ENCODE assay signal across 17 cellular contexts in genomic region chr16:56708821-56709685, GRCh38. TPM values are rescaled to one million over a fixed set of nuclear protein-coding genes. Genes with fewer than 3 reads are reported as not detected.
DNase-seq lines count a peak whose midpoint lies in the region; ATAC-seq and TF ChIP-seq lines count a peak whose summit lies in the region.
"Had no signal": no experiment of that assay in that cellular context is flagged by ENCODE, and none has a peak within 500 bp of the region (broad histone marks: within the 10 kb centered on the region; RNA-seq: fewer than 3 reads in every experiment).

No MANE protein-coding gene starts in this region.

- H3K36me3 Mint-ChIP-seq in CD4-positive, CD25-positive, alpha-beta regulatory T cell = peaks cover 5% of the 10 kb centered on the region
- H3K36me3 Mint-ChIP-seq in activated CD8-positive, alpha-beta T cell treated with anti-CD3 and anti-CD28 coated beads, Interleukin-2, amount 10 ng/mL, durations not matched to agents 7 days and 5 days (ENCODE audit: low read depth) = peaks cover 8% of the 10 kb centered on the region
- H3K36me3 Mint-ChIP-seq: brain, type B pancreatic cell had no signal

- H3K27me3 Mint-ChIP-seq in CD4-positive, CD25-positive, alpha-beta regulatory T cell = no peaks in the 10 kb centered on the region
- H3K27me3 Mint-ChIP-seq in activated CD8-positive, alpha-beta T cell treated with anti-CD3 and anti-CD28 coated beads, Interleukin-2, amount 10 ng/mL, durations not matched to agents 7 days and 5 days (ENCODE audit: low read depth) = no peaks in the 10 kb centered on the region

- H3K27me3 ChIP-seq in CD4-positive, CD25-positive, alpha-beta regulatory T cell (ENCODE audit: control insufficient read depth, insufficient read depth, low read length) = no peaks in the 10 kb centered on the region
- H3K27me3 ChIP-seq in DND-41 (ENCODE audit: insufficient read depth, low read length, poor library complexity) (no peaks in the 10 kb centered on the region), mesendoderm (ENCODE audit: insufficient read depth, low read length, poor library complexity) (no peaks in the 10 kb centered on the region)
- H3K27me3 ChIP-seq: right atrium auricular region had no signal

- no peak overlapping the region for H2BK5ac ChIP-seq in mesendoderm (ENCODE audit: low read length)

- H3K18ac ChIP-seq in mesendoderm (ENCODE audit: low read length) = no peak overlapping the region

- peak overlapping the region; percentile 64 for H2AFZ ChIP-seq in DND-41 (ENCODE audit: low read depth, low read length)

- peak; percentile 12 for TF ChIP-seq CTCF in DND-41 (IDR thresholded peaks at IDR 0.05; ENCODE audit: borderline replicate concordance, extremely low read depth, low read length, poor library complexity, severe bottlenecking)
- no peak for TF ChIP-seq CTCF in epithelial cell of esophagus (IDR thresholded peaks at IDR 0.05; ENCODE audit: insufficient read depth, low read depth, low read length, missing control alignments)

- no peak overlapping the region for H2BK15ac ChIP-seq in mesendoderm (replicated peaks; ENCODE audit: low read depth)

- no peaks in the 10 kb centered on the region for H3K9me3 ChIP-seq in CD4-positive, CD25-positive, alpha-beta regulatory T cell (ENCODE audit: control insufficient read depth in 2 of 2, low read length in 2 of 2)
- H3K9me3 ChIP-seq in DND-41 (ENCODE audit: insufficient read depth, low read length, severe bottlenecking) = no peaks in the 10 kb centered on the region
- H3K9me3 ChIP-seq: right atrium auricular region had no signal

- ATAC-seq in CD4-positive, CD25-positive, alpha-beta regulatory T cell (ENCODE audit: low read depth in 2 of 2) = peak in 1 of 2 donors; percentile 42
- ATAC-seq in DND-41 (ENCODE audit: insufficient read depth, low read depth) (peak; percentile 83), Right ventricle myocardium inferior (no peak), left lobe of liver (no peak)
- ATAC-seq in activated CD8-positive, alpha-beta T cell treated with anti-CD3 and anti-CD28 coated beads, Interleukin-2, amount 10 ng/mL, durations not matched to agents 7 days and 5 days = peak; percentile 52

- H4K5ac ChIP-seq in mesendoderm (ENCODE audit: low read length) = no peak overlapping the region

- H3K4me1 ChIP-seq in CD4-positive, CD25-positive, alpha-beta regulatory T cell (ENCODE audit: control insufficient read depth, insufficient read depth, low read length, poor library complexity, severe bottlenecking) = peaks cover 19% of the 10 kb centered on the region
- H3K4me1 ChIP-seq in DND-41 (ENCODE audit: insufficient read depth, low read length) = peaks cover 41% of the 10 kb centered on the region
- H3K4me1 ChIP-seq in mesendoderm (ENCODE audit: control insufficient read depth, low read depth, low read length) = no peaks in the 10 kb centered on the region
- H3K4me1 ChIP-seq: right atrium auricular region had no signal

- no peaks in the 10 kb centered on the region for H3K9me3 Mint-ChIP-seq in CD4-positive, CD25-positive, alpha-beta regulatory T cell
- H3K9me3 Mint-ChIP-seq in activated CD8-positive, alpha-beta T cell treated with anti-CD3 and anti-CD28 coated beads, Interleukin-2, amount 10 ng/mL, durations not matched to agents 7 days and 5 days (ENCODE audit: insufficient read depth) = no peaks in the 10 kb centered on the region
- H3K9me3 Mint-ChIP-seq: brain, type B pancreatic cell had no signal

- H2AK5ac ChIP-seq in mesendoderm (ENCODE audit: low read length) = no peak overlapping the region

- peaks cover 0 to 53% (median 26%) of the 10 kb centered on the region in 4 donors for H3K4me1 Mint-ChIP-seq in CD4-positive, CD25-positive, alpha-beta regulatory T cell
- H3K4me1 Mint-ChIP-seq in activated CD8-positive, alpha-beta T cell treated with anti-CD3 and anti-CD28 coated beads, Interleukin-2, amount 10 ng/mL, durations not matched to agents 7 days and 5 days (ENCODE audit: low read depth) = peaks cover 41% of the 10 kb centered on the region
- H3K4me1 Mint-ChIP-seq: brain, nephron progenitor cell had no signal

- CTCF ChIA-PET in activated CD8-positive, alpha-beta T cell treated with anti-CD3 and anti-CD28 coated beads, Interleukin-2, amount 10 ng/mL, durations not matched to agents 7 days and 5 days (lab: Charles Lee) = interaction anchor here (0.7 to 5.4 kb wide), 19 partner anchors 8 to 243 kb away, joined by 3 to 36 read pairs (median 4); partner anchors contain the start of gene MT1X

- H3K4me2 ChIP-seq in DND-41 (ENCODE audit: insufficient read depth, low read length) (peak overlapping the region; percentile 74), mesendoderm (ENCODE audit: low read length) (no peak overlapping the region)

- intact Hi-C loops in Right ventricle myocardium inferior (cut with DNase I) = no loop called here

- H3K79me1 ChIP-seq in mesendoderm (ENCODE audit: low read length) = no peaks in the 10 kb centered on the region

- peak overlapping the region; percentile 69 for H3K9ac ChIP-seq in DND-41 (ENCODE audit: low read depth, low read length)
- H3K9ac ChIP-seq in mesendoderm (ENCODE audit: low read length) = no peak overlapping the region

- no peaks in the 10 kb centered on the region for H3K36me3 ChIP-seq in CD4-positive, CD25-positive, alpha-beta regulatory T cell (ENCODE audit: control insufficient read depth, insufficient read depth, low read length)
- no peaks in the 10 kb centered on the region for H3K36me3 ChIP-seq in DND-41 (ENCODE audit: insufficient read depth, low read length)
- H3K36me3 ChIP-seq in mesendoderm (ENCODE audit: control insufficient read depth, insufficient read depth, low read length) = no peaks in the 10 kb centered on the region
- H3K36me3 ChIP-seq: right atrium auricular region had no signal

- H3K79me2 ChIP-seq in DND-41 (ENCODE audit: insufficient read depth, low read length) (peaks cover 8% of the 10 kb centered on the region; the same call in 1 of the 2 replicates), mesendoderm (ENCODE audit: control insufficient read depth, insufficient read depth, low read length) (no peaks in the 10 kb centered on the region)

- H3K4ac ChIP-seq in mesendoderm (ENCODE audit: low read depth, low read length) = no peak overlapping the region

- no peaks in the 10 kb centered on the region for H4K20me1 ChIP-seq in DND-41 (ENCODE audit: insufficient read depth, low read length)

- no peak overlapping the region for H4K8ac ChIP-seq in mesendoderm (ENCODE audit: low read depth, low read length)

- peak overlapping the region; percentile 73 to 94 (median 90) for H3K4me3 Mint-ChIP-seq in CD4-positive, CD25-positive, alpha-beta regulatory T cell
- H3K4me3 Mint-ChIP-seq in activated CD8-positive, alpha-beta T cell treated with anti-CD3 and anti-CD28 coated beads, Interleukin-2, amount 10 ng/mL, durations not matched to agents 7 days and 5 days = peak overlapping the region; percentile 80
- H3K4me3 Mint-ChIP-seq: brain, nephron progenitor cell, type B pancreatic cell had no signal

- POLR2A ChIA-PET in activated CD8-positive, alpha-beta T cell treated with anti-CD3 and anti-CD28 coated beads, Interleukin-2, amount 10 ng/mL, durations not matched to agents 7 days and 5 days (lab: Charles Lee) = interaction anchor here (0.5 to 3.4 kb wide), 14 partner anchors 8 to 893 kb away, joined by 3 to 23 read pairs (median 3); partner anchors contain the start of genes MT1X, MT2A and NUP93

- H3K4me3 ChIP-seq in CD4-positive, CD25-positive, alpha-beta regulatory T cell (ENCODE audit: low read depth, low read length) = peak overlapping the region; percentile 70
- H3K4me3 ChIP-seq in DND-41 (ENCODE audit: low read depth in 1 of 2, low read length in 2 of 2) (peak overlapping the region; percentile 1 to 57; a peak in 3 of 4 replicates), epithelial cell of esophagus (ENCODE audit: low read length) (no peak overlapping the region), mesendoderm (ENCODE audit: low read length) (no peak overlapping the region)
- H3K4me3 ChIP-seq: right atrium auricular region, SK-N-MC had no signal

- peak overlapping the region; percentile 94 to 99 (median 95) for H3K27ac Mint-ChIP-seq in CD4-positive, CD25-positive, alpha-beta regulatory T cell
- peak overlapping the region; percentile 93 for H3K27ac Mint-ChIP-seq in activated CD8-positive, alpha-beta T cell treated with anti-CD3 and anti-CD28 coated beads, Interleukin-2, amount 10 ng/mL, durations not matched to agents 7 days and 5 days
- H3K27ac Mint-ChIP-seq: brain, nephron progenitor cell, type B pancreatic cell had no signal

- H3K23ac ChIP-seq in mesendoderm (ENCODE audit: low read length) = no peak overlapping the region

- H3K56ac ChIP-seq in mesendoderm (ENCODE audit: low read length) = no peak overlapping the region

- no CpG with 5 or more reads among the region's 11 CpGs for WGBS in mesendoderm (ENCODE audit: extremely low coverage, insufficient coverage, low lambda C conversion rate)

- H2BK120ac ChIP-seq in mesendoderm (ENCODE audit: low read depth, low read length) = no peak overlapping the region

- H3K27ac ChIP-seq in CD4-positive, CD25-positive, alpha-beta regulatory T cell (ENCODE audit: insufficient read depth, low read length, poor library complexity, severe bottlenecking) = peak overlapping the region; percentile 17
- peak overlapping the region; percentile 99 for H3K27ac ChIP-seq in DND-41 (ENCODE audit: low read length)
- no peak overlapping the region for H3K27ac ChIP-seq in mesendoderm (ENCODE audit: low read depth, low read length)
- H3K27ac ChIP-seq: C4-2B, right atrium auricular region, SK-N-MC had no signal

- DNase-seq in CD4-positive, CD25-positive, alpha-beta regulatory T cell = peak in 1 of 3 donors; percentile 55
- DNase-seq in DND-41 = peak; percentile 87
- peak; percentile 43 for DNase-seq in activated CD8-positive, alpha-beta T cell treated with anti-CD3 and anti-CD28 coated beads, Interleukin-2, amount 10 ng/mL, durations not matched to agents 7 days and 5 days
- DNase-seq in epithelial cell of esophagus (ENCODE audit: low read depth) = peak; percentile 29
- DNase-seq in nucleus accumbens (lab: John Stamatoyannopoulos, UW) = no peak
- DNase-seq in Right ventricle myocardium inferior (ENCODE audit: missing footprints) = no peak
- DNase-seq in left lobe of liver (ENCODE audit: low spot score) = no peak
- no peak for DNase-seq in mesendoderm
- DNase-seq: EL, NCI-H2081, nephron progenitor cell had no signal

RNA-seq across cellular contexts. Expression of gene NUP93, which starts 20.9 kb away (rescaled TPM):
- total RNA-seq in CD4-positive, CD25-positive, alpha-beta regulatory T cell = 66.8 TPM
- polyA plus RNA-seq in CD4-positive, CD25-positive, alpha-beta regulatory T cell = 10 to 100 TPM; 55.0 to 92.7 (median 79.4) TPM
- total RNA-seq in activated CD8-positive, alpha-beta T cell treated with anti-CD3 and anti-CD28 coated beads, Interleukin-2, amount 10 ng/mL, durations not matched to agents 7 days and 5 days = 100 to 1,000 TPM; 129 to 143 TPM
- total RNA-seq in Right ventricle myocardium inferior (25.7 TPM), left lobe of liver (13.2 TPM)
- polyA plus RNA-seq in mesendoderm (2013, experiment 1 of 2) = 132 TPM
- 134 TPM for polyA plus RNA-seq in mesendoderm (2013, experiment 2 of 2)

RNA-seq across cellular contexts. Expression of gene MT1X, which starts 26.8 kb away (rescaled TPM):
- 20.2 TPM for total RNA-seq in CD4-positive, CD25-positive, alpha-beta regulatory T cell
- 100 to 1,000 TPM; 125 to 231 (median 159) TPM for polyA plus RNA-seq in CD4-positive, CD25-positive, alpha-beta regulatory T cell
- total RNA-seq in activated CD8-positive, alpha-beta T cell treated with anti-CD3 and anti-CD28 coated beads, Interleukin-2, amount 10 ng/mL, durations not matched to agents 7 days and 5 days = 10 to 100 TPM; 85.3 to 86.0 TPM
- total RNA-seq in Right ventricle myocardium inferior (108 TPM), left lobe of liver (2,271 TPM)
- 556 TPM for polyA plus RNA-seq in mesendoderm (2013, experiment 1 of 2)
- polyA plus RNA-seq in mesendoderm (2013, experiment 2 of 2) = 546 TPM

RNA-seq across cellular contexts. Expression of gene MT1H, which starts 39.4 kb away (rescaled TPM):
- total RNA-seq in CD4-positive, CD25-positive, alpha-beta regulatory T cell = not detected
- not detected for polyA plus RNA-seq in CD4-positive, CD25-positive, alpha-beta regulatory T cell
- total RNA-seq in activated CD8-positive, alpha-beta T cell treated with anti-CD3 and anti-CD28 coated beads, Interleukin-2, amount 10 ng/mL, durations not matched to agents 7 days and 5 days = 1 to 10 TPM in 1 of 2 experiments, under 1 TPM in 1; 0.84 to 1.9 TPM
- total RNA-seq in Right ventricle myocardium inferior = not detected
- 949 TPM for total RNA-seq in left lobe of liver
- polyA plus RNA-seq in mesendoderm (2013, experiment 1 of 2) = 8.5 TPM
- polyA plus RNA-seq in mesendoderm (2013, experiment 2 of 2) = 8.3 TPM
- total RNA-seq: M059J, right atrium auricular region had no signal

RNA-seq across cellular contexts. Expression of gene MT1G, which starts 41.2 kb away (rescaled TPM):
- total RNA-seq in CD4-positive, CD25-positive, alpha-beta regulatory T cell = not detected
- not detected for polyA plus RNA-seq in CD4-positive, CD25-positive, alpha-beta regulatory T cell
- total RNA-seq in activated CD8-positive, alpha-beta T cell treated with anti-CD3 and anti-CD28 coated beads, Interleukin-2, amount 10 ng/mL, durations not matched to agents 7 days and 5 days = 10 to 100 TPM; 30.6 to 36.2 TPM
- total RNA-seq in Right ventricle myocardium inferior = not detected
- total RNA-seq in left lobe of liver = 5,960 TPM
- polyA plus RNA-seq in mesendoderm (2013, experiment 1 of 2) = 75.3 TPM
- polyA plus RNA-seq in mesendoderm (2013, experiment 2 of 2) = 73.1 TPM

RNA-seq across cellular contexts. Expression of gene MT1F, which starts 51.3 kb away (rescaled TPM):
- total RNA-seq in CD4-positive, CD25-positive, alpha-beta regulatory T cell = 6.8 TPM
- 10 to 100 TPM; 26.0 to 88.5 (median 37.1) TPM for polyA plus RNA-seq in CD4-positive, CD25-positive, alpha-beta regulatory T cell
- 10 to 100 TPM; 25.8 to 28.0 TPM for total RNA-seq in activated CD8-positive, alpha-beta T cell treated with anti-CD3 and anti-CD28 coated beads, Interleukin-2, amount 10 ng/mL, durations not matched to agents 7 days and 5 days
- total RNA-seq in Right ventricle myocardium inferior (2.2 TPM), left lobe of liver (763 TPM)
- polyA plus RNA-seq in mesendoderm (2013, experiment 1 of 2) = 34.9 TPM
- 29.8 TPM for polyA plus RNA-seq in mesendoderm (2013, experiment 2 of 2)

Comparison
In these comparisons a context has a peak if more than half of its experiments do, and no peak if none do; other contexts are left out.
1. ATAC-seq: peak in DND-41 (single experiment) and activated CD8-positive, alpha-beta T cell treated with anti-CD3 and anti-CD28 coated beads, Interleukin-2, amount 10 ng/mL, durations not matched to agents 7 days and 5 days (single experiment); none in Right ventricle myocardium inferior (single experiment) and left lobe of liver (single experiment).
2. DNase-seq: peak in DND-41 (single experiment), activated CD8-positive, alpha-beta T cell treated with anti-CD3 and anti-CD28 coated beads, Interleukin-2, amount 10 ng/mL, durations not matched to agents 7 days and 5 days (single experiment) and epithelial cell of esophagus (single experiment); none in nucleus accumbens (0 of 56), Right ventricle myocardium inferior (single experiment), left lobe of liver (single experiment) and mesendoderm (single experiment).
3. H3K4me3 ChIP-seq: peak in CD4-positive, CD25-positive, alpha-beta regulatory T cell (single experiment) and DND-41 (2 of 2); none in epithelial cell of esophagus (single experiment) and mesendoderm (single experiment).
4. RNA of gene MT1X, which starts 26.8 kb away (total RNA-seq): 2,271 TPM in left lobe of liver (single experiment); 108 TPM in Right ventricle myocardium inferior (single experiment), 85.3 to 86.0 TPM in activated CD8-positive, alpha-beta T cell treated with anti-CD3 and anti-CD28 coated beads, Interleukin-2, amount 10 ng/mL, durations not matched to agents 7 days and 5 days and 20.2 TPM in CD4-positive, CD25-positive, alpha-beta regulatory T cell (single experiment); every median in the first group is over 10 times any median in the second.
5. RNA of gene MT1H, which starts 39.4 kb away (total RNA-seq): 949 TPM in left lobe of liver (single experiment); 0.84 to 1.9 TPM in activated CD8-positive, alpha-beta T cell treated with anti-CD3 and anti-CD28 coated beads, Interleukin-2, amount 10 ng/mL, durations not matched to agents 7 days and 5 days, not detected in CD4-positive, CD25-positive, alpha-beta regulatory T cell (single experiment) and not detected in Right ventricle myocardium inferior (single experiment); every median in the first group is over 100 times any median in the second.